13 cellular contexts compared by ENCODE assay signal in the genomic region with DNA sequence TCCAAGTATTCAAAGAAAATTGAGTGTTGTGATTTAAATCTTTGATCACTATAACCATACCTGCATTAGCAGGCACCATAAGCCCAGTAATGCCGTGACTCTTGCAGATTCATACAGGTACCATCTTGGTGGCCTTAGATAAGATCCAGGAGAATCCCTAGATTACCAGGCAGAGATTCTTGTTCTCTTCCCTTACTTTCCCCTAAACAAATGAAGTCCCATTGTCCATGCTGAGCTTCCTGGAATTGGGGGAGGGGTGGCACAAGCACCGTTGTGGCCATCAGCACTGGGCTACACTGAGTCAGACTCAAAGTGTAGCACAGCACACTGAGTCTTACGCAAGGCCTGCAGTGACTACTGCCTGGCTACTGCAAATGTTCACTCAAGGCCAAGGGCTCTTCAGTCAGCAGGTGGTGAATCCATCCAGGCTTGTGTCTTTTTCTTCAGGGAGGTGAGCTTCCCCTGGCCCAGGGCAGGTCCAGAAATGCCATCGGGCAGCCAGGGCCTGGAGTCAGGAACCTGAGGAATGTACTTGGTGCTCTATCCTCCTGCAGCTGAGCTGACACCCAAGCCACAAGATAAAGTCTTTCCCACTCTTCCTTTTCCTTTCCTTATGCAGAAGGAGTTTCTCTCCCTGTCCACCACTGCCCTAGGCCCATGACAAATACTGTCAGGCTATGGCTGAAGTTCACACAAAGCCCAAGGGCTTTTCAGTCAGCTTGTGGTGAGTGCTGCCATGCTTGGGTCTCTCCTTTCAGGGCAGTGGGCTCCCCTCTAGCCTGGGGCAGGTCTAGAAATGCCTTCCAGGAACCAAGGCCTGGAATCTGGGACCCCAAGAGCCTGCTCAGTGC. TPM values are rescaled to one million over a fixed set of nuclear protein-coding genes. Genes with fewer than 3 reads are reported as not detected.
A peak's percentile ranks its signal among the peaks of the same experiment; 100 is the strongest.
DNase-seq lines count a peak whose midpoint lies in the region; ATAC-seq, FAIRE-seq and TF ChIP-seq lines count a peak whose summit lies in the region.
"Had no signal": no experiment of that assay in that cellular context is flagged by ENCODE, and none has a peak within 500 bp of the region (broad histone marks: within the 10 kb centered on the region; RNA-seq: fewer than 3 reads in every experiment).

No MANE protein-coding gene starts in this region.

- H3K4me1 ChIP-seq in HepG2 (ENCODE audit: insufficient read depth, low read length): peaks cover 18% of the 10 kb centered on the region
- peaks cover 0 to 9% (median 0%) of the 10 kb centered on the region in 3 donors for H3K4me1 ChIP-seq in esophagus squamous epithelium
- H3K4me1 ChIP-seq: parathyroid adenoma had no signal

- TF ChIP-seq RAD21 in HepG2 (CRISPR knock-in tag; IDR thresholded peaks at IDR 0.05): no peak

- H3K27ac Mint-ChIP-seq in T-cell: peak overlapping the region in 1 of 2 donors; percentile 70
- H3K27ac Mint-ChIP-seq in effector memory CD8-positive, alpha-beta T cell: no peak overlapping the region
- H3K27ac Mint-ChIP-seq: activated B cell treated with CpG ODN at 0.5 μM for 24 hours had no signal

- ATAC-seq in HepG2 (peak; percentile 74), GM18505 (IDR thresholded peaks at IDR 0.05; ENCODE audit: unreplicated experiment) (no peak), T-cell (replicated peaks in 1 of 4) (no peak)
- no peak for ATAC-seq in effector memory CD8-positive, alpha-beta T cell (replicated peaks)

- no peaks in the 10 kb centered on the region for H3K27me3 ChIP-seq in HepG2 (ENCODE audit: control insufficient read depth in 1 of 2, insufficient read depth in 2 of 2, low read length in 2 of 2)
- no peaks in the 10 kb centered on the region for H3K27me3 ChIP-seq in esophagus squamous epithelium

- TF ChIP-seq EP300 in HepG2 (IDR thresholded peaks at IDR 0.05; ENCODE audit: low read depth in 2 of 2, low read length in 2 of 2): no peak
- no peak for TF ChIP-seq EP300 in HepG2 (CRISPR knock-in tag; IDR thresholded peaks at IDR 0.05; ENCODE audit: borderline replicate concordance)

- no peak overlapping the region for H3K27ac ChIP-seq in HepG2 (ENCODE audit: extremely low read length, insufficient read depth, low read length)
- no peak overlapping the region for H3K27ac ChIP-seq in esophagus squamous epithelium
- H3K27ac ChIP-seq: parathyroid adenoma had no signal

- in situ Hi-C loops in astrocyte of the spinal cord (cut with HindIII; ENCODE audit: low sequenced_read_pairs) (no loop called here), HepG2 (cut with HindIII; ENCODE audit: extremely low pct_ligation_motif_present, low pct_unique_long_range_greater_than_20kb) (no loop called here)

- POLR2A ChIA-PET in HepG2 (lab: Yijun Ruan, JAX) (interaction anchor here (1.0 kb wide), 1 partner anchor 16 kb away, joined by 3 read pairs; no protein-coding TSS in a partner anchor), T-cell (lab: Charles Lee) (interaction anchor here in 1 of 2 donors (0.6 kb wide), 2 partner anchors 15 to 530 kb away, joined by 3 read pairs; no protein-coding TSS in a partner anchor)

- no peak overlapping the region for H3K4me2 ChIP-seq in HepG2 (ENCODE audit: low read depth, low read length)

- no peaks in the 10 kb centered on the region for H3K79me2 ChIP-seq in HepG2 (ENCODE audit: insufficient read depth, low read length)
- H3K79me2 ChIP-seq: parathyroid adenoma had no signal

- H3K9me3 Mint-ChIP-seq in T-cell: peaks cover 11 to 27% (median 26%) of the 10 kb centered on the region in 3 donors
- H3K9me3 Mint-ChIP-seq in effector memory CD8-positive, alpha-beta T cell: peaks cover 10 to 14% of the 10 kb centered on the region in 2 donors

- CTCF ChIA-PET in HepG2 (lab: Yijun Ruan, JAX; ENCODE audit: low intra/inter-chr PET ratio, low total read pairs) (no interaction called here), T-cell (lab: Charles Lee) (interaction anchor here in 1 of 2 donors (1.3 kb wide), 1 partner anchor 49 kb away, joined by 3 read pairs; no protein-coding TSS in a partner anchor)

- no peaks in the 10 kb centered on the region for H3K27me3 Mint-ChIP-seq in T-cell
- no peaks in the 10 kb centered on the region for H3K27me3 Mint-ChIP-seq in effector memory CD8-positive, alpha-beta T cell

- H3K9ac ChIP-seq in HepG2 (ENCODE audit: insufficient read depth, low read depth, low read length): no peak overlapping the region
- H3K9ac ChIP-seq: parathyroid adenoma had no signal

- TF ChIP-seq CTCF in AG09309 (IDR thresholded peaks at IDR 0.05; ENCODE audit: control insufficient read depth, insufficient read depth, low read depth, low read length, missing control alignments): no peak
- no peak for TF ChIP-seq CTCF in astrocyte of the spinal cord (IDR thresholded peaks at IDR 0.05; ENCODE audit: low read depth, low read length)
- no peak for TF ChIP-seq CTCF in HepG2 (CRISPR knock-in tag; IDR thresholded peaks at IDR 0.05)
- TF ChIP-seq CTCF in esophagus squamous epithelium (IDR thresholded peaks at IDR 0.05): no peak

- no peak overlapping the region for H2AFZ ChIP-seq in HepG2 (ENCODE audit: low read length)
- H2AFZ ChIP-seq: parathyroid adenoma had no signal

- TF ChIP-seq POLR2A in HepG2 (IDR thresholded peaks at IDR 0.05; ENCODE audit: insufficient read depth in 1 of 2, low read depth in 2 of 2, low read length in 2 of 2): no peak
- TF ChIP-seq POLR2A in esophagus squamous epithelium (IDR thresholded peaks at IDR 0.05): no peak
- no peak for TF ChIP-seq POLR2A in GM18505 (IDR thresholded peaks at IDR 0.05; ENCODE audit: borderline replicate concordance, extremely low read depth, insufficient read depth, insufficient read length)

- peaks cover 8% of the 10 kb centered on the region for H3K9me3 ChIP-seq in HepG2 (ENCODE audit: low read length)
- H3K9me3 ChIP-seq in esophagus squamous epithelium: peaks cover 0 to 8% (median 8%) of the 10 kb centered on the region in 3 donors

- no peaks in the 10 kb centered on the region for H3K36me3 ChIP-seq in HepG2 (replicated peaks in 1 of 2; ENCODE audit: control insufficient read depth in 1 of 2, insufficient read depth in 2 of 2, low read length in 2 of 2)
- H3K36me3 ChIP-seq in esophagus squamous epithelium: no peaks in the 10 kb centered on the region

- no peak for FAIRE-seq in HepG2 (lab: Jason Lieb, UNC)

- WGBS in HepG2 (ENCODE audit: low lambda C conversion rate): 39% methylated on average over 4 of the region's 4 CpGs
- WGBS in esophagus squamous epithelium, 2 donors: 0 to 33% methylated on average over 1 to 2 of the region's 4 CpGs

- no TSS peak for BruUV-seq in HepG2 (replicated peaks; lab: Mats Ljungman, UMichigan)

- intact Hi-C loops in HepG2 (cut with micrococcal nuclease; ENCODE audit: unreplicated experiment) (no loop called here), esophagus squamous epithelium (cut with DNase I) (no loop called here)

- H3K36me3 Mint-ChIP-seq in T-cell: peaks cover 64% of the 10 kb centered on the region
- H3K36me3 Mint-ChIP-seq in effector memory CD8-positive, alpha-beta T cell (ENCODE audit: insufficient read depth): peaks cover 15% of the 10 kb centered on the region

- H3K4me3 ChIP-seq in AG09309 (ENCODE audit: control insufficient read depth, low read depth, low read length): no peak overlapping the region
- H3K4me3 ChIP-seq in astrocyte of the spinal cord (ENCODE audit: low read depth, low read length): no peak overlapping the region
- H3K4me3 ChIP-seq in HepG2 (replicated peaks in 1 of 3; ENCODE audit: insufficient read depth in 1 of 3, low read depth in 2 of 3, low read length in 3 of 3): no peak overlapping the region
- no peak overlapping the region for H3K4me3 ChIP-seq in esophagus squamous epithelium

- DNase-seq in AG09309 (ENCODE audit: low read depth): peak; percentile 53
- peak; percentile 17 for DNase-seq in HK-2 (ENCODE audit: unreplicated experiment)
- DNase-seq in astrocyte of the spinal cord (ENCODE audit: low read depth, low spot score): peak; percentile 67
- DNase-seq in HepG2 (ENCODE audit: low spot score): peak; percentile 36
- no peak for DNase-seq in esophagus squamous epithelium (lab: John Stamatoyannopoulos, UW)
- no peak for DNase-seq in T-cell
- DNase-seq in effector memory CD8-positive, alpha-beta T cell: no peak
- DNase-seq: activated B cell treated with CpG ODN at 0.5 μM for 24 hours; activated effector memory CD4-positive, alpha-beta T cell treated with anti-CD3 and anti-CD28 coated beads, Interleukin-2, amount 50 U/mL, for 16 hours; effector memory CD4-positive, alpha-beta T cell; NCI-H1417 had no signal

- no peaks in the 10 kb centered on the region for H4K20me1 ChIP-seq in HepG2 (ENCODE audit: insufficient read depth, low read length)

- H3K4me3 Mint-ChIP-seq in T-cell: no peak overlapping the region
- no peak overlapping the region for H3K4me3 Mint-ChIP-seq in effector memory CD8-positive, alpha-beta T cell
- H3K4me3 Mint-ChIP-seq: activated B cell treated with CpG ODN at 0.5 μM for 24 hours had no signal

- H3K4me1 Mint-ChIP-seq in T-cell: peaks cover 51 to 58% (median 54%) of the 10 kb centered on the region in 3 donors
- H3K4me1 Mint-ChIP-seq in effector memory CD8-positive, alpha-beta T cell (ENCODE audit: low read depth in 2 of 2): peaks cover 26 to 43% of the 10 kb centered on the region in 2 donors
- H3K4me1 Mint-ChIP-seq: activated B cell treated with CpG ODN at 0.5 μM for 24 hours had no signal

RNA-seq across cellular contexts. Expression of gene CD28, which starts 52.6 kb away (rescaled TPM):
- total RNA-seq in HepG2 (2016; rRNA removed; fragmentation: Illumina TruSeq; extraction: Trizol) (not detected in 2 replicates), esophagus squamous epithelium (1 to 10 TPM in 1 of 4 donors, under 1 TPM in 3; 0.42 to 1.3 (median 0.63) TPM), T-cell (100 to 1,000 TPM; 112 to 154 (median 151) TPM)
- not detected in 2 replicates for total RNA-seq in HepG2 (2016; cell fraction: cytosol; rRNA removed; fragmentation: Illumina TruSeq; extraction: Trizol; ENCODE audit: low read depth)
- not detected in 2 replicates for total RNA-seq in HepG2 (2016; cell fraction: insoluble cytoplasmic fraction; rRNA removed; fragmentation: Illumina TruSeq; extraction: Trizol)
- 0.03 TPM in 1 of 2 replicates, not detected in the other for total RNA-seq in HepG2 (2016; cell fraction: membrane; rRNA removed; fragmentation: Illumina TruSeq; extraction: Trizol)
- total RNA-seq in HepG2 (2016; cell fraction: nucleus; rRNA removed; fragmentation: Illumina TruSeq; extraction: Trizol): not detected in 2 replicates
- not detected in 2 replicates for polyA plus RNA-seq in HepG2 (2011; rRNA removed)
- polyA plus RNA-seq in HepG2 (2011; cell fraction: cytosol; rRNA removed): 0.03 TPM in 2 replicates
- polyA plus RNA-seq in HepG2 (2011; cell fraction: nucleus; rRNA removed): not detected in 2 replicates
- not detected in 2 replicates for polyA plus RNA-seq in HepG2 (2012)
- polyA plus RNA-seq in HepG2 (2016; cell fraction: cytosol; fragmentation: Illumina TruSeq; extraction: Trizol; ENCODE audit: low read depth): not detected in 2 replicates
- polyA plus RNA-seq in HepG2 (2016; cell fraction: insoluble cytoplasmic fraction; fragmentation: Illumina TruSeq; extraction: Trizol; ENCODE audit: low read depth): not detected in 2 replicates
- polyA plus RNA-seq in HepG2 (2016; cell fraction: membrane; fragmentation: Illumina TruSeq; extraction: Trizol; ENCODE audit: low read depth): not detected in 2 replicates
- polyA plus RNA-seq in HepG2 (2016; cell fraction: nucleus; fragmentation: Illumina TruSeq; extraction: Trizol; ENCODE audit: insufficient read depth, low read depth): not detected in 2 replicates
- not detected in 2 replicates for polyA minus RNA-seq in HepG2 (2011; rRNA and poly(A)+ RNA removed; ENCODE audit: low replicate concordance)
- polyA minus RNA-seq in HepG2 (2011; cell fraction: cytosol; rRNA and poly(A)+ RNA removed): not detected in 2 replicates
- polyA minus RNA-seq in HepG2 (2011; cell fraction: nucleus; rRNA and poly(A)+ RNA removed): not detected in 2 replicates
- total RNA-seq: activated B cell treated with CpG ODN at 0.5 μM for 24 hours had no signal

Comparison
In these comparisons a context has a peak if more than half of its experiments do, and no peak if none do; other contexts are left out.
1. DNase-seq: peak in AG09309 (single experiment), HK-2 (single experiment), astrocyte of the spinal cord (single experiment) and HepG2 (single experiment); none in esophagus squamous epithelium (single experiment), T-cell (0 of 34) and effector memory CD8-positive, alpha-beta T cell (0 of 3).
2. RNA of gene CD28, which starts 52.6 kb away (total RNA-seq): 112 to 154 TPM in T-cell; 0.42 to 1.3 TPM in esophagus squamous epithelium and 0.03 TPM in HepG2; every median in the first group is over 10 times any median in the second.